ENCODE assay signal across 1 cellular context in genomic region chr1:110872366-110872744, GRCh38.
TF ChIP-seq lines count a peak whose summit lies in the region.

No MANE protein-coding gene starts in this region.

TF ChIP-seq in liver, 16 proteins besides CTCF, POLR2A, EP300 and RAD21 (continued from another document):
- no peak for TF ChIP-seq REST (IDR thresholded peaks at IDR 0.05)
- no peak for TF ChIP-seq MAX (IDR thresholded peaks at IDR 0.05)
- TF ChIP-seq TAF1 (conservative IDR thresholded peaks at IDR 0.05): no peak
- no peak for TF ChIP-seq RXRA (IDR thresholded peaks at IDR 0.05)
- no peak for TF ChIP-seq HNF4A (conservative IDR thresholded peaks at IDR 0.05)
- TF ChIP-seq YY1 (IDR thresholded peaks at IDR 0.05): no peak
- TF ChIP-seq EGR1 (IDR thresholded peaks at IDR 0.05; ENCODE audit: low read depth in 2 of 2): no peak
- no peak for TF ChIP-seq NR2F2 (IDR thresholded peaks at IDR 0.05)
- no peak for TF ChIP-seq ATF3 (IDR thresholded peaks at IDR 0.05)
- no peak for TF ChIP-seq JUND (IDR thresholded peaks at IDR 0.05)
- no peak for TF ChIP-seq GABPA (IDR thresholded peaks at IDR 0.05 in 1 of 2, conservative IDR thresholded peaks at IDR 0.05 in 1 of 2)
